In genomic region chr1:53405737-53406136, GRCh38 we compare ENCODE assay signal across 19 cellular contexts. TPM values are rescaled to one million over a fixed set of nuclear protein-coding genes. Genes with fewer than 3 reads are reported as not detected.
"Had no signal": no experiment of that assay in that cellular context is flagged by ENCODE, and none has a peak within 500 bp of the region (broad histone marks: within the 10 kb centered on the region; RNA-seq: fewer than 3 reads in every experiment).

No MANE protein-coding gene starts in this region.

- H3K36me3 ChIP-seq: MG63, SJSA1 had no signal

- H3K27me3 ChIP-seq: MG63 had no signal

- DNase-seq: KG1, MG63, NCI-H1092 treated with DMSO at 0.1 percent for 48 hours, NCI-H1436, NCI-H187, NCI-H2029, NCI-H2081 treated with DMSO at 0.1 percent for 48 hours, NCI-H2171, NCI-H226, NCI-H446, NCI-H510A, NCI-H524 treated with DMSO at 0.1 percent for 48 hours, NCI-H774, Right ventricle myocardium superior, RPMI8226, SIG-M5 had no signal

- H3K4me3 ChIP-seq: MG63, SJSA1, SK-N-MC had no signal

- H3K27ac ChIP-seq: HL-60, SJSA1, SK-N-MC had no signal

RNA-seq across cellular contexts. Expression of gene DMRTB1, which starts 53.5 kb away (rescaled TPM):
- total RNA-seq: Right ventricle myocardium superior, SJSA1 had no signal
